8 cellular contexts compared by ENCODE assay signal in the genomic region with DNA sequence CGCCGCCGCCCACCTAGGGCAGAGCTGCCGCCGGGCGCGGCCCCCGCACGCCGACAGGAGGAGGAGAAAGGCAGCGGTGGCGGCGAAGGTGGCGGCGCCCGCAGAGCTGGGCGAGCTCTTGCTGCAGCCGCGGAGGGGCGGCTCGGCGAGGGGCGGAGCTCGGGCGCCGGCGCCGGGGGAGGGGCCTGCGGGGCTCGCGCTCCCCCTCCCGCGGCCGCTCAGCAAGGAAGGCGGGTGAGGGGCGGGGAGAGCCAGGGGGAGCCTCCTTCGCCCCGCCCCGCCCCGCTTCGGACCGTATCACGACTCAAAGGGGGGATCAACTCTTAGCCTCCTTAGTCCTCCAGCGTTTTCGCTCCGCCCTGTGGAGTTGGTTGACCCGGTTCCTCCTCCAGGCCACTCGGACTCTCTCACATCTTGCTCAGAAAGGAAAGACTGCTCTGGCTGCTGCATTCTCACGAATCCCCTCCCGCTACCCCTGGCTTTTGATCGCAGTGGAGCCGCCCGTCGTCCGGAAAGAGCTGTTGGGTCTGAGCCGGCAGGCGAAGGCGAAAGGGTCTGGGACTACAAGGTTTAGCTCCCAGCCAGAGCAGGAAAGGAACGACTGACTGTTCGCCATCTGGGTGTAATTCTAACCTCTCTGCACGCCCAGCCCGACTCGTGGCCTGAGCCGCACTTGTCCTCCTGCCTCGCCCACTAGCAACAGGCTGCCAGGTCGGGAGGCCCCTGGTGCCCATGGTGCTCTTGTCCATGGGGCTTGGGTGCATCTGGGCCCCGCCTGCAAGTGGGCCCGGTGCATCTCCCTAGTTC. TPM values are rescaled to one million over a fixed set of nuclear protein-coding genes. Genes with fewer than 3 reads are reported as not detected.
A peak's percentile ranks its signal among the peaks of the same experiment; 100 is the strongest.
DNase-seq lines count a peak whose midpoint lies in the region; ATAC-seq lines count a peak whose summit lies in the region.

A gene (minus strand): TSS at position 120 of the 807 bp plus-strand sequence. CDS start 232 bp downstream, outside the sequence.

- H3K36me3 Mint-ChIP-seq in activated CD4-positive, alpha-beta T cell treated with anti-CD3 and anti-CD28 coated beads, Interleukin-2, amount 10 ng/mL, durations not matched to agents 7 days and 5 days (ENCODE audit: low read depth) = peaks cover 19% of the 10 kb centered on the region

- peaks cover 3% of the 10 kb centered on the region for H3K9me3 Mint-ChIP-seq in activated CD4-positive, alpha-beta T cell treated with anti-CD3 and anti-CD28 coated beads, Interleukin-2, amount 10 ng/mL, durations not matched to agents 7 days and 5 days

- H3K4me1 Mint-ChIP-seq in activated CD4-positive, alpha-beta T cell treated with anti-CD3 and anti-CD28 coated beads, Interleukin-2, amount 10 ng/mL, durations not matched to agents 7 days and 5 days = peaks cover 30% of the 10 kb centered on the region

- peak; percentile 61 to 99 (median 95) for DNase-seq in C1 segment of cervical spinal cord (lab: John Stamatoyannopoulos, UW)
- peak; percentile 76 for DNase-seq in NCI-H69 (lab: John Stamatoyannopoulos, UW)
- peak; percentile 92 for DNase-seq in activated CD4-positive, alpha-beta T cell treated with anti-CD3 and anti-CD28 coated beads, Interleukin-2, amount 10 ng/mL, durations not matched to agents 7 days and 5 days
- DNase-seq in cortex of kidney (lab: John Stamatoyannopoulos, UW) = peak; percentile 56
- peak; percentile 98 for DNase-seq in left kidney (ENCODE audit: low read depth, low spot score)
- DNase-seq in stimulated activated CD4-positive, alpha-beta T cell treated with anti-CD3 and anti-CD28 coated beads, Interleukin-1b, Interleukin-23, amount 100 ng/mL, for 48 hours = peak; percentile 89

- H3K27ac Mint-ChIP-seq in activated CD4-positive, alpha-beta T cell treated with anti-CD3 and anti-CD28 coated beads, Interleukin-2, amount 10 ng/mL, durations not matched to agents 7 days and 5 days = peak within 1 kb of the TSS; percentile 98

- no peaks in the 10 kb centered on the region for H3K27me3 Mint-ChIP-seq in activated CD4-positive, alpha-beta T cell treated with anti-CD3 and anti-CD28 coated beads, Interleukin-2, amount 10 ng/mL, durations not matched to agents 7 days and 5 days

- ATAC-seq in GM19372 (IDR thresholded peaks at IDR 0.05; ENCODE audit: low read depth, unreplicated experiment) (peak; percentile 63), HG03521 (IDR thresholded peaks at IDR 0.05; ENCODE audit: unreplicated experiment) (peak; percentile 74)

- CTCF ChIA-PET in activated CD4-positive, alpha-beta T cell treated with anti-CD3 and anti-CD28 coated beads, Interleukin-2, amount 10 ng/mL, durations not matched to agents 7 days and 5 days (lab: Charles Lee) = interaction anchor here (1.4 to 3.4 kb wide), 7 partner anchors 8 to 23 kb away, joined by 4 to 26 read pairs (median 8); no protein-coding TSS in a partner anchor

- POLR2A ChIA-PET in activated CD4-positive, alpha-beta T cell treated with anti-CD3 and anti-CD28 coated beads, Interleukin-2, amount 10 ng/mL, durations not matched to agents 7 days and 5 days (lab: Charles Lee) = interaction anchor here (0.7 to 1.1 kb wide), 4 partner anchors 12 to 88 kb away, joined by 3 to 6 read pairs (median 4); no protein-coding TSS in a partner anchor

- H3K4me3 Mint-ChIP-seq in activated CD4-positive, alpha-beta T cell treated with anti-CD3 and anti-CD28 coated beads, Interleukin-2, amount 10 ng/mL, durations not matched to agents 7 days and 5 days = peak within 1 kb of the TSS; percentile 87

RNA-seq across cellular contexts. Expression of the gene that starts here (rescaled TPM):
- total RNA-seq in activated CD4-positive, alpha-beta T cell treated with anti-CD3 and anti-CD28 coated beads, Interleukin-2, amount 10 ng/mL, durations not matched to agents 7 days and 5 days = 10 to 100 TPM; 20.9 to 21.1 TPM

Comparison
In these comparisons a context has a peak if more than half of its experiments do, and no peak if none do; other contexts are left out.
1. Peak in every context shown above with its lines: DNase-seq and ATAC-seq.